Comparison of ENCODE assay signal across 10 cellular contexts in genomic region chr6:129646617-129647016, GRCh38.
DNase-seq lines count a peak whose midpoint lies in the region; ATAC-seq, FAIRE-seq and TF ChIP-seq lines count a peak whose summit lies in the region.
"Had no signal": no experiment of that assay in that cellular context is flagged by ENCODE, and none has a peak within 500 bp of the region (broad histone marks: within the 10 kb centered on the region; RNA-seq: fewer than 3 reads in every experiment).

No MANE protein-coding gene starts in this region.

- no peaks in the 10 kb centered on the region for H3K9me3 ChIP-seq in HepG2 (ENCODE audit: low read length)
- no peaks in the 10 kb centered on the region for H3K9me3 ChIP-seq in right lobe of liver
- H3K9me3 ChIP-seq in T-helper 17 cell (ENCODE audit: control insufficient read depth, low read length, poor library complexity, severe bottlenecking) = no peaks in the 10 kb centered on the region

- H3K27ac ChIP-seq in HepG2 (ENCODE audit: extremely low read length, insufficient read depth, low read length) (peak overlapping the region; percentile 68), right lobe of liver (no peak overlapping the region)

- POLR2A ChIA-PET in HepG2 (lab: Yijun Ruan, JAX) = no interaction called here

- H3K36me3 ChIP-seq in HepG2 (replicated peaks in 1 of 2; ENCODE audit: control insufficient read depth in 1 of 2, insufficient read depth in 2 of 2, low read length in 2 of 2) (peaks cover 4 to 11% of the 10 kb centered on the region in 2 experiments; a peak in 4 of 5 replicates), right lobe of liver (no peaks in the 10 kb centered on the region)

- TF ChIP-seq EP300 in HepG2 (IDR thresholded peaks at IDR 0.05; ENCODE audit: low read depth in 2 of 2, low read length in 2 of 2) (no peak), HepG2 (CRISPR knock-in tag; IDR thresholded peaks at IDR 0.05; ENCODE audit: borderline replicate concordance) (no peak)

- no peak overlapping the region for H3K27ac Mint-ChIP-seq in activated T-helper 1 cell treated with anti-CD3 and anti-CD28 coated beads, Interleukin-12 subunit alpha, Interleukin-12 subunit beta, Interleukin-2, Interleukin-4 antibody, amounts not matched to agents 30 ng/mL and 10 ng/mL and 1 ng/mL, durations not matched to agents 14 hours and 24 hours and 36 hours
- no peak overlapping the region for H3K27ac Mint-ChIP-seq in T-helper 17 cell

- H3K4me3 ChIP-seq in HepG2 (replicated peaks in 1 of 3; ENCODE audit: insufficient read depth in 1 of 3, low read depth in 2 of 3, low read length in 3 of 3) = no peak overlapping the region
- H3K4me3 ChIP-seq in right lobe of liver = no peak overlapping the region
- peak overlapping the region; percentile 24 for H3K4me3 ChIP-seq in choroid plexus epithelial cell (ENCODE audit: low read depth, low read length)

- in situ Hi-C loops in HepG2 (cut with HindIII; ENCODE audit: extremely low pct_ligation_motif_present, low pct_unique_long_range_greater_than_20kb) = no loop called here

- no peaks in the 10 kb centered on the region for H4K20me1 ChIP-seq in HepG2 (ENCODE audit: insufficient read depth, low read length)

- H3K4me1 ChIP-seq in HepG2 (ENCODE audit: insufficient read depth, low read length) = peaks cover 91% of the 10 kb centered on the region
- H3K4me1 ChIP-seq in right lobe of liver = peaks cover 0 to 8% (median 0%) of the 10 kb centered on the region in 4 donors

- H3K9ac ChIP-seq in HepG2 (ENCODE audit: insufficient read depth, low read depth, low read length) = no peak overlapping the region; the same call in 1 of the 2 replicates

- ATAC-seq in HepG2 = no peak
- ATAC-seq in right lobe of liver = no peak
- peak; percentile 53 for ATAC-seq in HG03097 (IDR thresholded peaks at IDR 0.05; ENCODE audit: low FRiP score, unreplicated experiment)
- no peak for ATAC-seq in T-helper 17 cell

- no peak for TF ChIP-seq CTCF in HepG2 (CRISPR knock-in tag; IDR thresholded peaks at IDR 0.05)
- TF ChIP-seq CTCF in right lobe of liver (IDR thresholded peaks at IDR 0.05) = no peak
- no peak for TF ChIP-seq CTCF in choroid plexus epithelial cell (conservative IDR thresholded peaks at IDR 0.05; ENCODE audit: low read depth, low read length)

- no peak overlapping the region for H3K4me3 Mint-ChIP-seq in activated T-helper 1 cell treated with anti-CD3 and anti-CD28 coated beads, Interleukin-12 subunit alpha, Interleukin-12 subunit beta, Interleukin-2, Interleukin-4 antibody, amounts not matched to agents 30 ng/mL and 10 ng/mL and 1 ng/mL, durations not matched to agents 14 hours and 24 hours and 36 hours
- H3K4me3 Mint-ChIP-seq in T-helper 17 cell = no peak overlapping the region

- H3K9me3 Mint-ChIP-seq in activated T-helper 1 cell treated with anti-CD3 and anti-CD28 coated beads, Interleukin-12 subunit alpha, Interleukin-12 subunit beta, Interleukin-2, Interleukin-4 antibody, amounts not matched to agents 30 ng/mL and 10 ng/mL and 1 ng/mL, durations not matched to agents 14 hours and 24 hours and 36 hours = no peaks in the 10 kb centered on the region

- no peak for TF ChIP-seq POLR2A in HepG2 (IDR thresholded peaks at IDR 0.05; ENCODE audit: insufficient read depth in 1 of 2, low read depth in 2 of 2, low read length in 2 of 2)
- TF ChIP-seq POLR2A in right lobe of liver (IDR thresholded peaks at IDR 0.05) = no peak

- TF ChIP-seq RAD21 in HepG2 (CRISPR knock-in tag; IDR thresholded peaks at IDR 0.05) = no peak

- H3K4me2 ChIP-seq in HepG2 (ENCODE audit: low read depth, low read length) = no peak overlapping the region

- WGBS in HepG2 (ENCODE audit: low lambda C conversion rate) = 92% methylated on average over 5 of the region's 5 CpGs
- WGBS in right lobe of liver (ENCODE audit: insufficient coverage, low coverage, low lambda C conversion rate, missing lambda C conversion rate) = 82% methylated on average over 5 of the region's 5 CpGs

- H3K27me3 ChIP-seq in HepG2 (ENCODE audit: control insufficient read depth in 1 of 2, insufficient read depth in 2 of 2, low read length in 2 of 2) = no peaks in the 10 kb centered on the region
- no peaks in the 10 kb centered on the region for H3K27me3 ChIP-seq in right lobe of liver

- FAIRE-seq in HepG2 (lab: Jason Lieb, UNC) = no peak
- FAIRE-seq: keratinocyte had no signal

- BruUV-seq in HepG2 (replicated peaks; lab: Mats Ljungman, UMichigan) = no TSS peak

- H3K4me1 Mint-ChIP-seq in activated T-helper 1 cell treated with anti-CD3 and anti-CD28 coated beads, Interleukin-12 subunit alpha, Interleukin-12 subunit beta, Interleukin-2, Interleukin-4 antibody, amounts not matched to agents 30 ng/mL and 10 ng/mL and 1 ng/mL, durations not matched to agents 14 hours and 24 hours and 36 hours (ENCODE audit: low read depth) = peaks cover 8% of the 10 kb centered on the region
- H3K4me1 Mint-ChIP-seq in T-helper 17 cell = peaks cover 2% of the 10 kb centered on the region

- H2AFZ ChIP-seq in HepG2 (ENCODE audit: low read length) = no peak overlapping the region

- intact Hi-C loops in HepG2 (cut with micrococcal nuclease; ENCODE audit: unreplicated experiment) = loop anchor here (5.0 kb wide), 1 partner anchor 36 kb away; no protein-coding TSS in a partner anchor
- intact Hi-C loops in right lobe of liver (cut with DNase I) = no loop called here
- intact Hi-C loops in activated T-helper 1 cell treated with anti-CD3 and anti-CD28 coated beads, Interleukin-12 subunit alpha, Interleukin-12 subunit beta, Interleukin-2, Interleukin-4 antibody, amounts not matched to agents 30 ng/mL and 10 ng/mL and 1 ng/mL, durations not matched to agents 14 hours and 24 hours and 36 hours (cut with micrococcal nuclease) = no loop called here

- DNase-seq in HepG2 (ENCODE audit: low spot score) = no peak
- no peak for DNase-seq in right lobe of liver
- peak; percentile 39 for DNase-seq in choroid plexus epithelial cell (ENCODE audit: low read depth)
- no peak for DNase-seq in effector CD4-positive, alpha-beta T cell
- no peak for DNase-seq in activated T-helper 1 cell treated with anti-CD3 and anti-CD28 coated beads, Interleukin-12 subunit alpha, Interleukin-12 subunit beta, Interleukin-2, Interleukin-4 antibody, amounts not matched to agents 30 ng/mL and 10 ng/mL and 1 ng/mL, durations not matched to agents 14 hours and 24 hours and 36 hours (ENCODE audit: low spot score)
- no peak for DNase-seq in T-helper 17 cell
- no peak for DNase-seq in HCEC 1CT
- DNase-seq: NCI-H2171 had no signal

- CTCF ChIA-PET in HepG2 (lab: Yijun Ruan, JAX; ENCODE audit: low intra/inter-chr PET ratio, low total read pairs) = no interaction called here

- peaks cover 6% of the 10 kb centered on the region for H3K27me3 Mint-ChIP-seq in activated T-helper 1 cell treated with anti-CD3 and anti-CD28 coated beads, Interleukin-12 subunit alpha, Interleukin-12 subunit beta, Interleukin-2, Interleukin-4 antibody, amounts not matched to agents 30 ng/mL and 10 ng/mL and 1 ng/mL, durations not matched to agents 14 hours and 24 hours and 36 hours (ENCODE audit: insufficient read depth)
- H3K27me3 Mint-ChIP-seq in T-helper 17 cell = peaks cover 4% of the 10 kb centered on the region

- H3K79me2 ChIP-seq in HepG2 (ENCODE audit: insufficient read depth, low read length) = peaks cover 93% of the 10 kb centered on the region

- peaks cover 5% of the 10 kb centered on the region for H3K36me3 Mint-ChIP-seq in activated T-helper 1 cell treated with anti-CD3 and anti-CD28 coated beads, Interleukin-12 subunit alpha, Interleukin-12 subunit beta, Interleukin-2, Interleukin-4 antibody, amounts not matched to agents 30 ng/mL and 10 ng/mL and 1 ng/mL, durations not matched to agents 14 hours and 24 hours and 36 hours (ENCODE audit: low read depth)
- H3K36me3 Mint-ChIP-seq in T-helper 17 cell (ENCODE audit: low read depth) = peaks cover 3% of the 10 kb centered on the region

TF ChIP-seq in HepG2, 621 proteins besides CTCF, POLR2A, EP300 and RAD21 (continues in another document):
- TF ChIP-seq USF2 (IDR thresholded peaks at IDR 0.05; ENCODE audit: low read depth, low read length) = no peak
- TF ChIP-seq USF2 (CRISPR knock-in tag; IDR thresholded peaks at IDR 0.05; ENCODE audit: borderline replicate concordance) = no peak
- TF ChIP-seq, protein P1, sequence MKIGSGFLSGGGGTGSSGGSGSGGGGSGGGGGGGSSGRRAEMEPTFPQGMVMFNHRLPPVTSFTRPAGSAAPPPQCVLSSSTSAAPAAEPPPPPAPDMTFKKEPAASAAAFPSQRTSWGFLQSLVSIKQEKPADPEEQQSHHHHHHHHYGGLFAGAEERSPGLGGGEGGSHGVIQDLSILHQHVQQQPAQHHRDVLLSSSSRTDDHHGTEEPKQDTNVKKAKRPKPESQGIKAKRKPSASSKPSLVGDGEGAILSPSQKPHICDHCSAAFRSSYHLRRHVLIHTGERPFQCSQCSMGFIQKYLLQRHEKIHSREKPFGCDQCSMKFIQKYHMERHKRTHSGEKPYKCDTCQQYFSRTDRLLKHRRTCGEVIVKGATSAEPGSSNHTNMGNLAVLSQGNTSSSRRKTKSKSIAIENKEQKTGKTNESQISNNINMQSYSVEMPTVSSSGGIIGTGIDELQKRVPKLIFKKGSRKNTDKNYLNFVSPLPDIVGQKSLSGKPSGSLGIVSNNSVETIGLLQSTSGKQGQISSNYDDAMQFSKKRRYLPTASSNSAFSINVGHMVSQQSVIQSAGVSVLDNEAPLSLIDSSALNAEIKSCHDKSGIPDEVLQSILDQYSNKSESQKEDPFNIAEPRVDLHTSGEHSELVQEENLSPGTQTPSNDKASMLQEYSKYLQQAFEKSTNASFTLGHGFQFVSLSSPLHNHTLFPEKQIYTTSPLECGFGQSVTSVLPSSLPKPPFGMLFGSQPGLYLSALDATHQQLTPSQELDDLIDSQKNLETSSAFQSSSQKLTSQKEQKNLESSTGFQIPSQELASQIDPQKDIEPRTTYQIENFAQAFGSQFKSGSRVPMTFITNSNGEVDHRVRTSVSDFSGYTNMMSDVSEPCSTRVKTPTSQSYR (CRISPR knock-in tag; IDR thresholded peaks at IDR 0.05; ENCODE audit: borderline replicate concordance) = no peak
- no peak for TF ChIP-seq ZNF709 (CRISPR knock-in tag; IDR thresholded peaks at IDR 0.05)
- no peak for TF ChIP-seq SATB2 (CRISPR knock-in tag; IDR thresholded peaks at IDR 0.05)
